8 cellular contexts compared by ENCODE assay signal in the genomic region with DNA sequence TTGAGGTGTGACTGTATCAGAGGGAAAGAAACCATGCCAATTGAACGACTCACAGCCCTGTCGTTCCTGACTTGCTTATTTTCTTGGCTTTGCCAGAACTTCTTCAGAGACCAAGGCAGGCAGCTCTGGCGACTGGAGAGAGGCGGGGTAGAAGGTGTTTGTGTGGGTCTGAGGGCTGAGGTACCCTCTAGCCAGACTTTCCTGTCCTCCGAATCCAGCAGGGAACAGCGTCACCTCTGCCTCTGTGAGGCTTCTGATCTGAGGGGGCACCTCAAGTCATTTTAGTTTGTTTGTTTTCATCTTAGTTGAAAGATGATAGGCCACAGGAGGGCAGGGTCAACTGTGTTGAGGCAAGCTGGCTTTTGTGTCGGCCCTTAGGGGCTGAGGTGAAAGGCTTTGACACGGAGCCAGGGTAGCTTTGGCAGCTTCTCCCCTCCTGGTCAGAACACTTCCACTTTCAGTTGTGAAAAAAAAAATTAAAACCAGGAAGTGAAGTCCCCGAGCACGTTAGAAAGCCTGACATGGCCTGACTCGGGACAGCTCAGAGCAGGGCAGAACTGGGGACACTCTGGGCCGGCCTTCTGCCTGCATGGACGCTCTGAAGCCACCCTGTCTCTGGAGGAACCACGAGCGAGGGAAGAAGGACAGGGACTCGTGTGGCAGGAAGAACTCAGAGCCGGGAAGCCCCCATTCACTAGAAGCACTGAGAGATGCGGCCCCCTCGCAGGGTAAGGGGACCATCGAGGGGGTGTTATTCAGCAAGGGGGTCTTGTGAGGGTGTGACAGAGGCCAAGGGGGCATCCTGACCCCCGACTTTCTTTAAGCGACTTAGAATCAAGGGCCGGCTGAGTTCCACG. TPM values are rescaled to one million over a fixed set of nuclear protein-coding genes. Genes with fewer than 3 reads are reported as not detected.
A peak's percentile ranks its signal among the peaks of the same experiment; 100 is the strongest.
DNase-seq lines count a peak whose midpoint lies in the region; ATAC-seq and TF ChIP-seq lines count a peak whose summit lies in the region.

No MANE protein-coding gene starts in this region.

- H3K4me1 Mint-ChIP-seq in MCF 10A (ENCODE audit: insufficient read depth, unreplicated experiment): peaks cover 21% of the 10 kb centered on the region

- H3K27ac Mint-ChIP-seq in MCF 10A (ENCODE audit: low read depth, unreplicated experiment): peak overlapping the region; percentile 63

- WGBS in lower leg skin, 2 donors: 50 to 58% methylated on average over 24 of the region's 24 CpGs

- peak; percentile 82 for TF ChIP-seq POLR2A in GM19099 (IDR thresholded peaks at IDR 0.05; ENCODE audit: extremely low read depth, insufficient read length, low read depth)
- TF ChIP-seq POLR2A in lower leg skin (IDR thresholded peaks at IDR 0.05): no peak

- no peaks in the 10 kb centered on the region for H3K27me3 Mint-ChIP-seq in MCF 10A (ENCODE audit: insufficient read depth, unreplicated experiment)

- CTCF ChIA-PET in MCF 10A (lab: Yijun Ruan, JAX): interaction anchor here (0.6 to 2.1 kb wide), 7 partner anchors 8 to 989 kb away, joined by 3 to 8 read pairs (median 3); no protein-coding TSS in a partner anchor

- POLR2A ChIA-PET in MCF 10A (lab: Yijun Ruan, JAX): interaction anchor here (0.8 to 2.0 kb wide), 3 partner anchors 9 to 14 kb away, joined by 3 to 5 read pairs (median 5); no protein-coding TSS in a partner anchor

- H3K4me3 ChIP-seq in AG10803 (ENCODE audit: low read length): peak overlapping the region; percentile 13; the same call in 1 of the 2 replicates
- peak overlapping the region; percentile 2 for H3K4me3 ChIP-seq in lower leg skin (ENCODE audit: low read depth, poor library complexity, severe bottlenecking)

- peak; percentile 89 for ATAC-seq in HG03175 (IDR thresholded peaks at IDR 0.05; ENCODE audit: unreplicated experiment)

- DNase-seq in AG10803 (ENCODE audit: low read depth) (peak; percentile 50), SW480 (ENCODE audit: low spot score) (peak; percentile 30), MCF 10A (ENCODE audit: unreplicated experiment) (peak; percentile 23), lower leg skin (ENCODE audit: low spot score in 2 of 2) (no peak), iPS-NIHi7 (ENCODE audit: extremely low spot score) (no peak)
- peak; percentile 37 for DNase-seq in stimulated activated naive CD4-positive, alpha-beta T cell treated with Interleukin-2 at 50 U/mL for 16 hours (lab: John Stamatoyannopoulos, UW)

- H3K9me3 Mint-ChIP-seq in MCF 10A (ENCODE audit: unreplicated experiment): no peaks in the 10 kb centered on the region

- H3K4me3 Mint-ChIP-seq in MCF 10A (ENCODE audit: unreplicated experiment): no peak overlapping the region

- intact Hi-C loops in MCF 10A (cut with micrococcal nuclease): no loop called here
- intact Hi-C loops in lower leg skin (cut with DNase I; ENCODE audit: low total_unique reads): no loop called here

- BruUV-seq in MCF 10A (replicated peaks; lab: Mats Ljungman, UMichigan): no TSS peak

- TF ChIP-seq CTCF in AG10803 (conservative IDR thresholded peaks at IDR 0.05; ENCODE audit: low read length) (no peak), MCF 10A (IDR thresholded peaks at IDR 0.05; ENCODE audit: unreplicated experiment) (no peak), lower leg skin (IDR thresholded peaks at IDR 0.05) (no peak)

- no peaks in the 10 kb centered on the region for H3K36me3 Mint-ChIP-seq in MCF 10A (ENCODE audit: insufficient read depth, unreplicated experiment)

RNA-seq across cellular contexts. Expression of a gene that starts 2.0 kb away (rescaled TPM):
- total RNA-seq in MCF 10A (2022) (0.12 and 0.68 TPM in 2 replicates), lower leg skin (1 to 10 TPM; 2.2 to 7.0 (median 4.4) TPM)

Comparison
In these comparisons a context has a peak if more than half of its experiments do, and no peak if none do; other contexts are left out.
1. DNase-seq: peak in AG10803 (single experiment), SW480 (single experiment), MCF 10A (single experiment) and stimulated activated naive CD4-positive, alpha-beta T cell treated with Interleukin-2 at 50 U/mL for 16 hours (single experiment); none in lower leg skin (0 of 2) and iPS-NIHi7 (single experiment).